In the genomic region with DNA sequence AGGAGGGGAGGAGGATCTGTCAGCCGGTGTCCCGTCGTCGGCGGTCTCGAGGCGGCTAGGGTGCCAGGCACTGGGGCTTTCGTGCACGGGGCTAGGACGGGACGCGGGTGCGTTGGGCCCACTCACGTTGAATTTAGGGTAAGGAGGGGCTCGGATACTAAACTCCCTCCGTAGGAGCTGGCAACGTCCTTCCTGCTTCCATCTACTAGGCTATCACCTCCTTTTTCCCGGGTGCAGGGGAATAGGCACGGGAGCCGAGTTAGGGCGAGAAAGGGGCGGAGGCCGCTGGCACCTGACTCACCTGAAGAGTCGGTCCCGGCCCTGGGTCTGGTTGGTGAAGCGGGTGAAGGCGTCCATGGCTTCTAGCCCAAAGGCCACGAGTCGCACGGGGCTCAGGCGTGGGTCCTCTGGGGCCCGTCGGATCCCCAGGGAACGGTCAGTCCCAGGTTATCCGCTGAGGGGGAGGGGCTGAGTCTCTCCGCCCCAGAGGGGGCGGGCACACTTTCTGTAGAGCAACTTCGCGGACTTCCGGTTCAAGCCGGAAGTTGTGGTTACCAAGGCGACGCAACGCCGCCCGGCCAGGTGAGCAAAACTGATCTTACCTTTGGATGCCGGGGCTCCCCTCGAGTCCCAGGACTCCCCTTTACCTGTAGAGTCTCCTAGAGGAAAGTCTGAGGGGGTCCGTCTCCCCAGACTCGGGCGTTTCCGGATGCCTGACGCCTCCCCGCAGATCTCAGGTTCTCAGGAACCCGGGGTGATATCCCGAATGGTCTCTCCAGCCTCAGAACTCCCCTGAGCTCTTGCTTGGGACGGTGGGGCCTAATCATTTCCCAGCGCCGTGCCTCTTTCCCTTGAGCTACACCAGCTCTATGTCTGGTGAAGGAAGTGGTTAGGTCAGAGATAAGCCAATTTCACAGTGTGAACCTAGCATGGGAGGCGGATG, we compare ENCODE assay signal across 8 cellular contexts. TPM values are rescaled to one million over a fixed set of nuclear protein-coding genes. Genes with fewer than 3 reads are reported as not detected.
DNase-seq lines count a peak whose midpoint lies in the region; ATAC-seq and TF ChIP-seq lines count a peak whose summit lies in the region.

A gene with protein sequence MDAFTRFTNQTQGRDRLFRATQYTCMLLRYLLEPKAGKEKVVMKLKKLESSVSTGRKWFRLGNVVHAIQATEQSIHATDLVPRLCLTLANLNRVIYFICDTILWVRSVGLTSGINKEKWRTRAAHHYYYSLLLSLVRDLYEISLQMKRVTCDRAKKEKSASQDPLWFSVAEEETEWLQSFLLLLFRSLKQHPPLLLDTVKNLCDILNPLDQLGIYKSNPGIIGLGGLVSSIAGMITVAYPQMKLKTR (minus strand): TSS at position 479 of the 943 bp plus-strand sequence. CDS start 122 bp downstream, at position 357.
A gene (plus strand): TSS at position 536 of the 943 bp plus-strand sequence. CDS start 10,936 bp downstream, outside the sequence.

- H3K27ac ChIP-seq in A673 (ENCODE audit: low read depth, low read length, poor library complexity, severe bottlenecking) = peak within 1 kb of the TSS; percentile 56

- peaks cover 3% of the 10 kb centered on the region for H3K27me3 ChIP-seq in A673 (replicated peaks; ENCODE audit: insufficient read depth, low read depth, low read length, poor library complexity)

- TF ChIP-seq CTCF in A673 (conservative IDR thresholded peaks at IDR 0.05; ENCODE audit: low read depth, low read length) (no peak), chondrocyte (IDR thresholded peaks at IDR 0.05) (no peak)

- H3K36me3 ChIP-seq in A673 (ENCODE audit: insufficient read depth, low read length, poor library complexity, severe bottlenecking) = no peaks in the 10 kb centered on the region

- H3K9me3 Mint-ChIP-seq in chondrocyte (ENCODE audit: low read depth) = no peaks in the 10 kb centered on the region

- CTCF ChIA-PET in A673 (lab: Charles Lee) = no interaction called here

- H3K4me1 Mint-ChIP-seq in chondrocyte (ENCODE audit: low read depth) = peaks cover 15% of the 10 kb centered on the region

- H3K4me3 ChIP-seq in A673 (ENCODE audit: low read depth, low read length, poor library complexity, severe bottlenecking) = peak within 1 kb of the TSS; percentile 88

- peaks cover under 1% of the 10 kb centered on the region for H3K36me3 Mint-ChIP-seq in chondrocyte (ENCODE audit: low read depth)

- POLR2A ChIA-PET in A673 (lab: Charles Lee; ENCODE audit: low non-redundant PET) = no interaction called here

- intact Hi-C loops in A673 (cut with micrococcal nuclease; ENCODE audit: unreplicated experiment) = no loop called here
- intact Hi-C loops in left colon (cut with DNase I, micrococcal nuclease) = no loop called here

- DNase-seq in A673 (ENCODE audit: low spot score) (peak; percentile 87), NCI-H2227 treated with DMSO at 0.1 percent for 48 hours (lab: John Stamatoyannopoulos, UW) (peak; percentile 67), chondrocyte (ENCODE audit: low spot score) (peak; percentile 88), left colon (peak; percentile 93)
- peak; percentile 63 to 71 for DNase-seq in activated CD4-positive, alpha-beta T cell treated with anti-CD3 and anti-CD28 coated beads for 24 hours (ENCODE audit: low read depth in 2 of 2)
- peak; percentile 20 to 60 for DNase-seq in stimulated activated CD4-positive, alpha-beta T cell treated with anti-CD3 and anti-CD28 coated beads, Interleukin-1b, Interleukin-23, amount 100 ng/mL, for 1 hour (ENCODE audit: low read depth in 2 of 2)

- TSS peak; percentile 54 for BruUV-seq in A673 (replicated peaks; lab: Mats Ljungman, UMichigan)

- peaks cover 11% of the 10 kb centered on the region for H3K27me3 Mint-ChIP-seq in chondrocyte (ENCODE audit: low read depth)

- H3K4me3 Mint-ChIP-seq in chondrocyte (ENCODE audit: unreplicated experiment) = peak within 1 kb of the TSS; percentile 82

- peak within 1 kb of the TSS; percentile 18 for H3K27ac Mint-ChIP-seq in chondrocyte (ENCODE audit: unreplicated experiment)

- H3K4me1 ChIP-seq in A673 (ENCODE audit: insufficient read depth, low read length, poor library complexity, severe bottlenecking) = no peaks in the 10 kb centered on the region

- no peaks in the 10 kb centered on the region for H3K9me3 ChIP-seq in A673 (ENCODE audit: low read depth, low read length, poor library complexity, severe bottlenecking)

- peak; percentile 92 for ATAC-seq in GM18858 (IDR thresholded peaks at IDR 0.05; ENCODE audit: unreplicated experiment)
- ATAC-seq in HG03095 (IDR thresholded peaks at IDR 0.05; ENCODE audit: unreplicated experiment) = peak; percentile 86
- ATAC-seq in left colon = peak; percentile 94

RNA-seq across cellular contexts. Expression of the first gene that starts in this region (rescaled TPM):
- total RNA-seq in A673 (2021) (2.7 and 5.4 TPM in 2 replicates), chondrocyte (2.3 to 4.3 TPM (median 3.0 TPM) in 3 replicates), left colon (10 to 100 TPM; 23.4 to 28.1 TPM)

RNA-seq across cellular contexts. Expression of the second gene that starts in this region (rescaled TPM):
- not detected in 2 replicates for total RNA-seq in A673 (2021)
- not detected in 3 replicates for total RNA-seq in chondrocyte
- not detected for total RNA-seq in left colon

Comparison
In these comparisons a context has a peak if more than half of its experiments do, and no peak if none do; other contexts are left out.
1. Peak in every context shown above with its lines: DNase-seq, ATAC-seq, H3K4me3 ChIP-seq and H3K27ac ChIP-seq.
2. DNase-seq: peak in every context shown above with its lines; median percentile 93 in left colon; 88 in chondrocyte; 87 in A673; 67 in NCI-H2227 treated with DMSO at 0.1 percent for 48 hours; 67 in activated CD4-positive, alpha-beta T cell treated with anti-CD3 and anti-CD28 coated beads for 24 hours; 40 in stimulated activated CD4-positive, alpha-beta T cell treated with anti-CD3 and anti-CD28 coated beads, Interleukin-1b, Interleukin-23, amount 100 ng/mL, for 1 hour.